17 cellular contexts compared by ENCODE assay signal in genomic region chr19:13109361-13110098, GRCh38. TPM values are rescaled to one million over a fixed set of nuclear protein-coding genes. Genes with fewer than 3 reads are reported as not detected.
DNase-seq lines count a peak whose midpoint lies in the region; ATAC-seq, FAIRE-seq and TF ChIP-seq lines count a peak whose summit lies in the region.
"Had no signal": no experiment of that assay in that cellular context is flagged by ENCODE, and none has a peak within 500 bp of the region (broad histone marks: within the 10 kb centered on the region; RNA-seq: fewer than 3 reads in every experiment).

No MANE protein-coding gene starts in this region.

- ATAC-seq in IMR-90 (ENCODE audit: low read depth) = no peak
- ATAC-seq in HepG2 = no peak; the same call in 2 of the 3 replicates
- no peak for ATAC-seq in GM19035 (IDR thresholded peaks at IDR 0.05; ENCODE audit: unreplicated experiment)

- peak overlapping the region; percentile 55 for H2AK9ac ChIP-seq in IMR-90 (replicated peaks; ENCODE audit: low read depth, low read length, poor library complexity)

- H3K27me3 Mint-ChIP-seq in progenitor cell of endocrine pancreas = no peaks in the 10 kb centered on the region
- H3K27me3 Mint-ChIP-seq: CD4-positive, alpha-beta T cell had no signal

- no peak for TF ChIP-seq EP300 in HepG2 (IDR thresholded peaks at IDR 0.05; ENCODE audit: low read depth in 2 of 2, low read length in 2 of 2)
- no peak for TF ChIP-seq EP300 in HepG2 (CRISPR knock-in tag; IDR thresholded peaks at IDR 0.05; ENCODE audit: borderline replicate concordance)

- dilution Hi-C loops in IMR-90 (cut with HindIII; ENCODE audit: low sequenced_read_pairs, unreplicated experiment) = no loop called here

- H3K79me1 ChIP-seq in IMR-90 (ENCODE audit: low read depth in 1 of 2, low read length in 2 of 2) = peaks cover 0 to 7% of the 10 kb centered on the region in 2 experiments; a peak in 2 of 4 replicates

- no peak overlapping the region for H4K8ac ChIP-seq in IMR-90 (ENCODE audit: low read depth in 2 of 2, low read length in 2 of 2)

- H2AK5ac ChIP-seq in IMR-90 (ENCODE audit: low read depth, low read length) = no peak overlapping the region

- H3K27ac Mint-ChIP-seq in progenitor cell of endocrine pancreas = no peak overlapping the region
- H3K27ac Mint-ChIP-seq: CD4-positive, alpha-beta T cell had no signal

- H2BK5ac ChIP-seq in IMR-90 (ENCODE audit: low read depth, low read length, poor library complexity, severe bottlenecking) = no peak overlapping the region

- H3K27me3 ChIP-seq in IMR-90 (ENCODE audit: control insufficient read depth, insufficient read depth, low read length) (no peaks in the 10 kb centered on the region), HepG2 (ENCODE audit: control insufficient read depth in 1 of 2, insufficient read depth in 2 of 2, low read length in 2 of 2) (no peaks in the 10 kb centered on the region)

- no peak overlapping the region for H3K18ac ChIP-seq in IMR-90 (ENCODE audit: low read depth, low read length)

- H3K4me3 ChIP-seq in IMR-90 (ENCODE audit: insufficient read depth, low read depth, low read length) (no peak overlapping the region), HepG2 (replicated peaks in 1 of 3; ENCODE audit: insufficient read depth in 1 of 3, low read depth in 2 of 3, low read length in 3 of 3) (no peak overlapping the region)
- H3K4me3 ChIP-seq: HAP-1 had no signal

- no peaks in the 10 kb centered on the region for H3K9me3 Mint-ChIP-seq in progenitor cell of endocrine pancreas (ENCODE audit: low read depth)
- H3K9me3 Mint-ChIP-seq: CD4-positive, alpha-beta T cell had no signal

- TF ChIP-seq POLR2A in IMR-90 (IDR thresholded peaks at IDR 0.05; ENCODE audit: low read depth, low read length) = no peak
- no peak for TF ChIP-seq POLR2A in HepG2 (IDR thresholded peaks at IDR 0.05; ENCODE audit: insufficient read depth in 1 of 2, low read depth in 2 of 2, low read length in 2 of 2)

- H4K5ac ChIP-seq in IMR-90 (ENCODE audit: low read depth, low read length) = no peak overlapping the region

- H3K4me1 Mint-ChIP-seq in progenitor cell of endocrine pancreas (ENCODE audit: low read depth) = no peaks in the 10 kb centered on the region

- intact Hi-C loops in IMR-90 (cut with micrococcal nuclease) = no loop called here
- intact Hi-C loops in HepG2 (cut with micrococcal nuclease; ENCODE audit: unreplicated experiment) = no loop called here

- H3K9me1 ChIP-seq in IMR-90 (ENCODE audit: insufficient read depth, low read length) = no peaks in the 10 kb centered on the region

- H3K4ac ChIP-seq in IMR-90 (ENCODE audit: low read depth, low read length) = no peak overlapping the region

- POLR2A ChIA-PET in IMR-90 (lab: Charles Lee; ENCODE audit: unreplicated experiment) (no interaction called here), HepG2 (lab: Yijun Ruan, JAX) (no interaction called here)

- H2AFZ ChIP-seq in IMR-90 (replicated peaks; ENCODE audit: low read length, poor library complexity) (no peak overlapping the region), HepG2 (ENCODE audit: low read length) (no peak overlapping the region)

- no peak overlapping the region for H2BK15ac ChIP-seq in IMR-90 (ENCODE audit: low read depth, low read length)

- H3K4me1 ChIP-seq in IMR-90 (ENCODE audit: control insufficient read depth, insufficient read depth, low read length) = no peaks in the 10 kb centered on the region
- no peaks in the 10 kb centered on the region for H3K4me1 ChIP-seq in HepG2 (ENCODE audit: insufficient read depth, low read length)
- H3K4me1 ChIP-seq: Caco-2, HAP-1 had no signal

- no peaks in the 10 kb centered on the region for H3K79me2 ChIP-seq in HepG2 (ENCODE audit: insufficient read depth, low read length)

- peaks cover 2% of the 10 kb centered on the region for H3K36me3 Mint-ChIP-seq in progenitor cell of endocrine pancreas (ENCODE audit: insufficient read depth)

- no peak overlapping the region for H3K14ac ChIP-seq in IMR-90 (replicated peaks; ENCODE audit: low read depth, low read length)

- no peak for FAIRE-seq in HepG2 (lab: Jason Lieb, UNC)

- no peak for DNase-seq in IMR-90
- no peak for DNase-seq in HepG2 (ENCODE audit: low spot score)
- no peak for DNase-seq in progenitor cell of endocrine pancreas (ENCODE audit: low spot score, unreplicated experiment)
- DNase-seq: Caco-2; CD4-positive, alpha-beta T cell; GDM1; NCI-H1417; NCI-H187; NCI-H2227 treated with DMSO at 0.1 percent for 48 hours; NCI-H510A treated with DMSO at 0.1 percent for 48 hours; NCI-H774; SHP77; SK-N-SH had no signal

- H3K27ac ChIP-seq in IMR-90 (ENCODE audit: insufficient read depth, low read length) = no peak overlapping the region
- no peak overlapping the region for H3K27ac ChIP-seq in HepG2 (ENCODE audit: extremely low read length, insufficient read depth, low read length)

- H3K4me2 ChIP-seq in IMR-90 (ENCODE audit: low read depth, low read length) = no peak overlapping the region
- H3K4me2 ChIP-seq in HepG2 (ENCODE audit: low read depth, low read length) = no peak overlapping the region
- H3K4me2 ChIP-seq: SK-N-SH had no signal

- CTCF ChIA-PET in IMR-90 (lab: Yijun Ruan, JAX) (no interaction called here), HepG2 (lab: Yijun Ruan, JAX; ENCODE audit: low intra/inter-chr PET ratio, low total read pairs) (no interaction called here)

- no peak overlapping the region for H3K9ac ChIP-seq in IMR-90 (ENCODE audit: low read depth, low read length)
- no peak overlapping the region for H3K9ac ChIP-seq in HepG2 (ENCODE audit: insufficient read depth, low read depth, low read length)
- H3K9ac ChIP-seq: SK-N-SH had no signal

- H3K4me3 Mint-ChIP-seq in progenitor cell of endocrine pancreas (ENCODE audit: low read depth) = no peak overlapping the region
- H3K4me3 Mint-ChIP-seq: CD4-positive, alpha-beta T cell had no signal

- no peak overlapping the region for H2BK20ac ChIP-seq in IMR-90 (ENCODE audit: low read depth, low read length)

- 90% methylated on average over 10 of the region's 30 CpGs; no CpG with 5 or more reads in 1 of the 2 experiments for WGBS in IMR-90 (ENCODE audit: extremely low coverage in 2 of 2, insufficient read length in 1 of 2), 2 experiments
- WGBS in HepG2 (ENCODE audit: low lambda C conversion rate) = 93% methylated on average over 5 of the region's 30 CpGs

- BruUV-seq in IMR-90 (replicated peaks; lab: Mats Ljungman, UMichigan) = no TSS peak
- no TSS peak for BruUV-seq in HepG2 (replicated peaks; lab: Mats Ljungman, UMichigan)

- TF ChIP-seq CTCF in IMR-90 (conservative IDR thresholded peaks at IDR 0.05; ENCODE audit: low read depth, low read length) (no peak), HepG2 (CRISPR knock-in tag; IDR thresholded peaks at IDR 0.05) (no peak), progenitor cell of endocrine pancreas (IDR thresholded peaks at IDR 0.05; ENCODE audit: unreplicated experiment) (no peak)

- H3K36me3 ChIP-seq in IMR-90 (ENCODE audit: control insufficient read depth, insufficient read depth, low read length) (peaks cover 27% of the 10 kb centered on the region), HepG2 (replicated peaks in 1 of 2; ENCODE audit: control insufficient read depth in 1 of 2, insufficient read depth in 2 of 2, low read length in 2 of 2) (peaks cover 9 to 24% of the 10 kb centered on the region in 2 experiments; a peak in 4 of 5 replicates)

- H2BK120ac ChIP-seq in IMR-90 (ENCODE audit: low read depth, low read length) = no peak overlapping the region

- no peak overlapping the region for H4K91ac ChIP-seq in IMR-90 (ENCODE audit: insufficient read depth, low read depth, low read length)

- in situ Hi-C loops in IMR-90 (cut with MboI; ENCODE audit: low sequenced_read_pairs) = no loop called here
- in situ Hi-C loops in HepG2 (cut with HindIII; ENCODE audit: extremely low pct_ligation_motif_present, low pct_unique_long_range_greater_than_20kb) = no loop called here

- TF ChIP-seq RAD21 in IMR-90 (IDR thresholded peaks at IDR 0.05; ENCODE audit: low read length) (no peak), HepG2 (CRISPR knock-in tag; IDR thresholded peaks at IDR 0.05) (no peak)

- H3K9me3 ChIP-seq in IMR-90 (ENCODE audit: control insufficient read depth, insufficient read depth, low read length) (no peaks in the 10 kb centered on the region), HepG2 (ENCODE audit: low read length) (no peaks in the 10 kb centered on the region)
- H3K9me3 ChIP-seq: Caco-2, HAP-1, SK-N-SH had no signal

- H3K23ac ChIP-seq in IMR-90 (ENCODE audit: low read depth, low read length) = no peak overlapping the region

- H3K56ac ChIP-seq in IMR-90 (ENCODE audit: extremely low read depth, insufficient read depth, low read length) = no peak overlapping the region

- no peaks in the 10 kb centered on the region for H4K20me1 ChIP-seq in IMR-90 (ENCODE audit: insufficient read depth, low read length)
- no peaks in the 10 kb centered on the region for H4K20me1 ChIP-seq in HepG2 (ENCODE audit: insufficient read depth, low read length)

RNA-seq across cellular contexts. Expression of gene LYL1, which starts 6.9 kb away (rescaled TPM):
- total RNA-seq in IMR-90 (2012; rRNA removed) (0.28 and 0.36 TPM in 2 replicates), HepG2 (2016; rRNA removed; fragmentation: Illumina TruSeq; extraction: Trizol) (0.69 and 0.75 TPM in 2 replicates), progenitor cell of endocrine pancreas (0.47 and 0.50 TPM in 2 replicates)
- polyA plus RNA-seq in IMR-90 (2012; rRNA removed) (0.39 and 0.63 TPM in 2 replicates), HepG2 (2011; rRNA removed) (0.72 and 0.92 TPM in 2 replicates)
- 0.17 and 0.64 TPM in 2 replicates for polyA plus RNA-seq in IMR-90 (2012; cell fraction: cytosol; rRNA removed)
- polyA plus RNA-seq in IMR-90 (2012; cell fraction: nucleus; rRNA removed; ENCODE audit: low replicate concordance) = 0.56 and 1.4 TPM in 2 replicates
- total RNA-seq in HepG2 (2016; cell fraction: cytosol; rRNA removed; fragmentation: Illumina TruSeq; extraction: Trizol; ENCODE audit: low read depth) = 0.79 and 0.91 TPM in 2 replicates
- total RNA-seq in HepG2 (2016; cell fraction: insoluble cytoplasmic fraction; rRNA removed; fragmentation: Illumina TruSeq; extraction: Trizol) = 0.40 and 0.97 TPM in 2 replicates
- total RNA-seq in HepG2 (2016; cell fraction: membrane; rRNA removed; fragmentation: Illumina TruSeq; extraction: Trizol) = 0.74 and 0.90 TPM in 2 replicates
- total RNA-seq in HepG2 (2016; cell fraction: nucleus; rRNA removed; fragmentation: Illumina TruSeq; extraction: Trizol) = 0.31 and 0.75 TPM in 2 replicates
- polyA plus RNA-seq in HepG2 (2011; cell fraction: cytosol; rRNA removed) = 0.71 and 1.6 TPM in 2 replicates
- polyA plus RNA-seq in HepG2 (2011; cell fraction: nucleus; rRNA removed) = 2.0 and 2.6 TPM in 2 replicates
- polyA plus RNA-seq in HepG2 (2012) = 0.31 and 0.32 TPM in 2 replicates
- 0.57 and 0.66 TPM in 2 replicates for polyA plus RNA-seq in HepG2 (2016; cell fraction: cytosol; fragmentation: Illumina TruSeq; extraction: Trizol; ENCODE audit: low read depth)
- polyA plus RNA-seq in HepG2 (2016; cell fraction: insoluble cytoplasmic fraction; fragmentation: Illumina TruSeq; extraction: Trizol; ENCODE audit: low read depth) = 0.51 and 0.59 TPM in 2 replicates
- polyA plus RNA-seq in HepG2 (2016; cell fraction: membrane; fragmentation: Illumina TruSeq; extraction: Trizol; ENCODE audit: low read depth) = 0.76 and 0.86 TPM in 2 replicates
- 0.93 and 1.5 TPM in 2 replicates for polyA plus RNA-seq in HepG2 (2016; cell fraction: nucleus; fragmentation: Illumina TruSeq; extraction: Trizol; ENCODE audit: insufficient read depth, low read depth)
- 0.09 and 1.9 TPM in 2 replicates for polyA minus RNA-seq in HepG2 (2011; rRNA and poly(A)+ RNA removed; ENCODE audit: low replicate concordance)
- 0.49 and 0.70 TPM in 2 replicates for polyA minus RNA-seq in HepG2 (2011; cell fraction: cytosol; rRNA and poly(A)+ RNA removed)
- polyA minus RNA-seq in HepG2 (2011; cell fraction: nucleus; rRNA and poly(A)+ RNA removed) = 0.64 and 1.1 TPM in 2 replicates
- total RNA-seq: A172, M059J had no signal

RNA-seq across cellular contexts. Expression of gene TRMT1, which starts 7.0 kb away (rescaled TPM):
- total RNA-seq in IMR-90 (2012; rRNA removed) (23.3 and 28.3 TPM in 2 replicates), HepG2 (2016; rRNA removed; fragmentation: Illumina TruSeq; extraction: Trizol) (27.9 and 44.1 TPM in 2 replicates), progenitor cell of endocrine pancreas (51.5 and 52.4 TPM in 2 replicates)
- polyA plus RNA-seq in IMR-90 (2012; rRNA removed) (56.0 and 62.1 TPM in 2 replicates), HepG2 (2011; rRNA removed) (35.5 and 42.9 TPM in 2 replicates)
- 30.8 and 37.2 TPM in 2 replicates for polyA plus RNA-seq in IMR-90 (2012; cell fraction: cytosol; rRNA removed)
- polyA plus RNA-seq in IMR-90 (2012; cell fraction: nucleus; rRNA removed; ENCODE audit: low replicate concordance) = 280 and 687 TPM in 2 replicates
- total RNA-seq in HepG2 (2016; cell fraction: cytosol; rRNA removed; fragmentation: Illumina TruSeq; extraction: Trizol; ENCODE audit: low read depth) = 9.6 and 11.8 TPM in 2 replicates
- total RNA-seq in HepG2 (2016; cell fraction: insoluble cytoplasmic fraction; rRNA removed; fragmentation: Illumina TruSeq; extraction: Trizol) = 23.9 and 45.4 TPM in 2 replicates
- total RNA-seq in HepG2 (2016; cell fraction: membrane; rRNA removed; fragmentation: Illumina TruSeq; extraction: Trizol) = 14.3 and 15.5 TPM in 2 replicates
- total RNA-seq in HepG2 (2016; cell fraction: nucleus; rRNA removed; fragmentation: Illumina TruSeq; extraction: Trizol) = 55.3 and 60.2 TPM in 2 replicates
- polyA plus RNA-seq in HepG2 (2011; cell fraction: cytosol; rRNA removed) = 16.0 and 24.0 TPM in 2 replicates
- 421 and 529 TPM in 2 replicates for polyA plus RNA-seq in HepG2 (2011; cell fraction: nucleus; rRNA removed)
- 22.9 and 29.0 TPM in 2 replicates for polyA plus RNA-seq in HepG2 (2012)
- 9.7 and 9.9 TPM in 2 replicates for polyA plus RNA-seq in HepG2 (2016; cell fraction: cytosol; fragmentation: Illumina TruSeq; extraction: Trizol; ENCODE audit: low read depth)
- 24.6 and 27.1 TPM in 2 replicates for polyA plus RNA-seq in HepG2 (2016; cell fraction: insoluble cytoplasmic fraction; fragmentation: Illumina TruSeq; extraction: Trizol; ENCODE audit: low read depth)
- 10.7 and 11.5 TPM in 2 replicates for polyA plus RNA-seq in HepG2 (2016; cell fraction: membrane; fragmentation: Illumina TruSeq; extraction: Trizol; ENCODE audit: low read depth)
- 144 and 171 TPM in 2 replicates for polyA plus RNA-seq in HepG2 (2016; cell fraction: nucleus; fragmentation: Illumina TruSeq; extraction: Trizol; ENCODE audit: insufficient read depth, low read depth)
- 61.2 and 61.3 TPM in 2 replicates for polyA minus RNA-seq in HepG2 (2011; rRNA and poly(A)+ RNA removed; ENCODE audit: low replicate concordance)
- polyA minus RNA-seq in HepG2 (2011; cell fraction: cytosol; rRNA and poly(A)+ RNA removed) = 12.5 and 24.5 TPM in 2 replicates
- 44.6 and 48.9 TPM in 2 replicates for polyA minus RNA-seq in HepG2 (2011; cell fraction: nucleus; rRNA and poly(A)+ RNA removed)

RNA-seq across cellular contexts. Expression of gene NACC1, which starts 8.5 kb away (rescaled TPM):
- total RNA-seq in IMR-90 (2012; rRNA removed) = 42.5 and 56.7 TPM in 2 replicates
- polyA plus RNA-seq in IMR-90 (2012; rRNA removed) = 181 and 243 TPM in 2 replicates
- 122 and 198 TPM in 2 replicates for polyA plus RNA-seq in IMR-90 (2012; cell fraction: cytosol; rRNA removed)
- 98.8 and 265 TPM in 2 replicates for polyA plus RNA-seq in IMR-90 (2012; cell fraction: nucleus; rRNA removed; ENCODE audit: low replicate concordance)
- total RNA-seq in HepG2 (2016; rRNA removed; fragmentation: Illumina TruSeq; extraction: Trizol) = 31.8 and 46.7 TPM in 2 replicates
- 6.8 and 8.2 TPM in 2 replicates for total RNA-seq in HepG2 (2016; cell fraction: cytosol; rRNA removed; fragmentation: Illumina TruSeq; extraction: Trizol; ENCODE audit: low read depth)
- 29.7 and 42.3 TPM in 2 replicates for total RNA-seq in HepG2 (2016; cell fraction: insoluble cytoplasmic fraction; rRNA removed; fragmentation: Illumina TruSeq; extraction: Trizol)
- total RNA-seq in HepG2 (2016; cell fraction: membrane; rRNA removed; fragmentation: Illumina TruSeq; extraction: Trizol) = 37.1 and 38.6 TPM in 2 replicates
- 21.0 and 21.3 TPM in 2 replicates for total RNA-seq in HepG2 (2016; cell fraction: nucleus; rRNA removed; fragmentation: Illumina TruSeq; extraction: Trizol)
- 42.3 and 55.2 TPM in 2 replicates for polyA plus RNA-seq in HepG2 (2011; rRNA removed)
- 33.3 and 62.6 TPM in 2 replicates for polyA plus RNA-seq in HepG2 (2011; cell fraction: cytosol; rRNA removed)
- polyA plus RNA-seq in HepG2 (2011; cell fraction: nucleus; rRNA removed) = 93.5 and 114 TPM in 2 replicates
- 13.2 and 18.2 TPM in 2 replicates for polyA plus RNA-seq in HepG2 (2012)
- polyA plus RNA-seq in HepG2 (2016; cell fraction: cytosol; fragmentation: Illumina TruSeq; extraction: Trizol; ENCODE audit: low read depth) = 6.3 and 6.7 TPM in 2 replicates
- polyA plus RNA-seq in HepG2 (2016; cell fraction: insoluble cytoplasmic fraction; fragmentation: Illumina TruSeq; extraction: Trizol; ENCODE audit: low read depth) = 35.6 and 46.3 TPM in 2 replicates
- polyA plus RNA-seq in HepG2 (2016; cell fraction: membrane; fragmentation: Illumina TruSeq; extraction: Trizol; ENCODE audit: low read depth) = 28.2 and 28.5 TPM in 2 replicates
- 37.4 and 39.4 TPM in 2 replicates for polyA plus RNA-seq in HepG2 (2016; cell fraction: nucleus; fragmentation: Illumina TruSeq; extraction: Trizol; ENCODE audit: insufficient read depth, low read depth)
- polyA minus RNA-seq in HepG2 (2011; rRNA and poly(A)+ RNA removed; ENCODE audit: low replicate concordance) = 91.1 and 200 TPM in 2 replicates
- polyA minus RNA-seq in HepG2 (2011; cell fraction: cytosol; rRNA and poly(A)+ RNA removed) = 45.0 and 58.7 TPM in 2 replicates
- polyA minus RNA-seq in HepG2 (2011; cell fraction: nucleus; rRNA and poly(A)+ RNA removed) = 12.7 and 13.6 TPM in 2 replicates
- total RNA-seq in progenitor cell of endocrine pancreas = 92.3 and 103 TPM in 2 replicates

RNA-seq across cellular contexts. Expression of gene STX10, which starts 40.6 kb away (rescaled TPM):
- total RNA-seq in IMR-90 (2012; rRNA removed) = 64.9 and 76.7 TPM in 2 replicates
- polyA plus RNA-seq in IMR-90 (2012; rRNA removed) = 77.9 and 82.0 TPM in 2 replicates
- 83.2 and 104 TPM in 2 replicates for polyA plus RNA-seq in IMR-90 (2012; cell fraction: cytosol; rRNA removed)
- 242 and 318 TPM in 2 replicates for polyA plus RNA-seq in IMR-90 (2012; cell fraction: nucleus; rRNA removed; ENCODE audit: low replicate concordance)
- 36.8 and 47.9 TPM in 2 replicates for total RNA-seq in HepG2 (2016; rRNA removed; fragmentation: Illumina TruSeq; extraction: Trizol)
- 56.0 and 67.5 TPM in 2 replicates for total RNA-seq in HepG2 (2016; cell fraction: cytosol; rRNA removed; fragmentation: Illumina TruSeq; extraction: Trizol; ENCODE audit: low read depth)
- total RNA-seq in HepG2 (2016; cell fraction: insoluble cytoplasmic fraction; rRNA removed; fragmentation: Illumina TruSeq; extraction: Trizol) = 33.4 and 50.3 TPM in 2 replicates
- total RNA-seq in HepG2 (2016; cell fraction: membrane; rRNA removed; fragmentation: Illumina TruSeq; extraction: Trizol) = 78.5 and 90.1 TPM in 2 replicates
- total RNA-seq in HepG2 (2016; cell fraction: nucleus; rRNA removed; fragmentation: Illumina TruSeq; extraction: Trizol) = 27.2 and 35.2 TPM in 2 replicates
- polyA plus RNA-seq in HepG2 (2011; rRNA removed) = 66.4 and 85.5 TPM in 2 replicates
- 58.0 and 78.9 TPM in 2 replicates for polyA plus RNA-seq in HepG2 (2011; cell fraction: cytosol; rRNA removed)
- polyA plus RNA-seq in HepG2 (2011; cell fraction: nucleus; rRNA removed) = 198 and 219 TPM in 2 replicates
- polyA plus RNA-seq in HepG2 (2012) = 28.8 and 43.3 TPM in 2 replicates
- 79.7 and 89.7 TPM in 2 replicates for polyA plus RNA-seq in HepG2 (2016; cell fraction: cytosol; fragmentation: Illumina TruSeq; extraction: Trizol; ENCODE audit: low read depth)
- 39.4 and 44.9 TPM in 2 replicates for polyA plus RNA-seq in HepG2 (2016; cell fraction: insoluble cytoplasmic fraction; fragmentation: Illumina TruSeq; extraction: Trizol; ENCODE audit: low read depth)
- 85.7 and 88.6 TPM in 2 replicates for polyA plus RNA-seq in HepG2 (2016; cell fraction: membrane; fragmentation: Illumina TruSeq; extraction: Trizol; ENCODE audit: low read depth)
- polyA plus RNA-seq in HepG2 (2016; cell fraction: nucleus; fragmentation: Illumina TruSeq; extraction: Trizol; ENCODE audit: insufficient read depth, low read depth) = 76.5 and 85.3 TPM in 2 replicates
- polyA minus RNA-seq in HepG2 (2011; rRNA and poly(A)+ RNA removed; ENCODE audit: low replicate concordance) = 37.6 and 153 TPM in 2 replicates
- polyA minus RNA-seq in HepG2 (2011; cell fraction: cytosol; rRNA and poly(A)+ RNA removed) = 11.9 and 14.2 TPM in 2 replicates
- polyA minus RNA-seq in HepG2 (2011; cell fraction: nucleus; rRNA and poly(A)+ RNA removed) = 10.3 and 12.1 TPM in 2 replicates
- total RNA-seq in progenitor cell of endocrine pancreas = 49.2 and 55.9 TPM in 2 replicates

RNA-seq across cellular contexts. Expression of gene IER2, which starts 40.7 kb away (rescaled TPM):
- total RNA-seq in IMR-90 (2012; rRNA removed) = 7.7 and 17.5 TPM in 2 replicates
- 99.4 and 102 TPM in 2 replicates for polyA plus RNA-seq in IMR-90 (2012; rRNA removed)
- 235 and 278 TPM in 2 replicates for polyA plus RNA-seq in IMR-90 (2012; cell fraction: cytosol; rRNA removed)
- 283 and 529 TPM in 2 replicates for polyA plus RNA-seq in IMR-90 (2012; cell fraction: nucleus; rRNA removed; ENCODE audit: low replicate concordance)
- total RNA-seq in HepG2 (2016; rRNA removed; fragmentation: Illumina TruSeq; extraction: Trizol) = 10.0 and 14.3 TPM in 2 replicates
- 5.0 and 5.9 TPM in 2 replicates for total RNA-seq in HepG2 (2016; cell fraction: cytosol; rRNA removed; fragmentation: Illumina TruSeq; extraction: Trizol; ENCODE audit: low read depth)
- total RNA-seq in HepG2 (2016; cell fraction: insoluble cytoplasmic fraction; rRNA removed; fragmentation: Illumina TruSeq; extraction: Trizol) = 8.1 and 16.1 TPM in 2 replicates
- total RNA-seq in HepG2 (2016; cell fraction: membrane; rRNA removed; fragmentation: Illumina TruSeq; extraction: Trizol) = 10.0 and 11.1 TPM in 2 replicates
- total RNA-seq in HepG2 (2016; cell fraction: nucleus; rRNA removed; fragmentation: Illumina TruSeq; extraction: Trizol) = 12.6 and 13.6 TPM in 2 replicates
- polyA plus RNA-seq in HepG2 (2011; rRNA removed) = 10.1 and 12.9 TPM in 2 replicates
- 14.4 and 15.3 TPM in 2 replicates for polyA plus RNA-seq in HepG2 (2011; cell fraction: cytosol; rRNA removed)
- polyA plus RNA-seq in HepG2 (2011; cell fraction: nucleus; rRNA removed) = 84.6 and 97.2 TPM in 2 replicates
- polyA plus RNA-seq in HepG2 (2012) = 20.1 and 25.8 TPM in 2 replicates
- polyA plus RNA-seq in HepG2 (2016; cell fraction: cytosol; fragmentation: Illumina TruSeq; extraction: Trizol; ENCODE audit: low read depth) = 5.5 and 5.8 TPM in 2 replicates
- 17.5 and 22.6 TPM in 2 replicates for polyA plus RNA-seq in HepG2 (2016; cell fraction: insoluble cytoplasmic fraction; fragmentation: Illumina TruSeq; extraction: Trizol; ENCODE audit: low read depth)
- 9.7 and 9.8 TPM in 2 replicates for polyA plus RNA-seq in HepG2 (2016; cell fraction: membrane; fragmentation: Illumina TruSeq; extraction: Trizol; ENCODE audit: low read depth)
- 39.1 and 40.8 TPM in 2 replicates for polyA plus RNA-seq in HepG2 (2016; cell fraction: nucleus; fragmentation: Illumina TruSeq; extraction: Trizol; ENCODE audit: insufficient read depth, low read depth)
- 8.1 and 9.7 TPM in 2 replicates for polyA minus RNA-seq in HepG2 (2011; rRNA and poly(A)+ RNA removed; ENCODE audit: low replicate concordance)
- polyA minus RNA-seq in HepG2 (2011; cell fraction: cytosol; rRNA and poly(A)+ RNA removed) = 7.0 and 7.3 TPM in 2 replicates
- polyA minus RNA-seq in HepG2 (2011; cell fraction: nucleus; rRNA and poly(A)+ RNA removed) = 9.7 and 9.9 TPM in 2 replicates
- total RNA-seq in progenitor cell of endocrine pancreas = 88.4 and 93.4 TPM in 2 replicates
